2 cellular contexts compared by ENCODE assay signal in genomic region chr11:103086461-103086860, GRCh38.
TF ChIP-seq lines count a peak whose summit lies in the region.

No MANE protein-coding gene starts in this region.

TF ChIP-seq in IMR-90, 13 proteins besides CTCF, POLR2A, EP300 and RAD21:
- TF ChIP-seq MXI1 (IDR thresholded peaks at IDR 0.05; ENCODE audit: borderline replicate concordance, low read depth, low read length): no peak
- TF ChIP-seq ELK1 (IDR thresholded peaks at IDR 0.05; ENCODE audit: borderline replicate concordance, low read depth, low read length): no peak
- no peak for TF ChIP-seq CEBPB (IDR thresholded peaks at IDR 0.05; ENCODE audit: low read depth, low read length)
- no peak for TF ChIP-seq RCOR1 (IDR thresholded peaks at IDR 0.05; ENCODE audit: insufficient replicate concordance, low read length)
- no peak for TF ChIP-seq NFE2L2 (IDR thresholded peaks at IDR 0.05; ENCODE audit: low read depth, low read length)
- TF ChIP-seq BHLHE40 (IDR thresholded peaks at IDR 0.05; ENCODE audit: low read depth, low read length): no peak
- no peak for TF ChIP-seq RFX5 (IDR thresholded peaks at IDR 0.05; ENCODE audit: low read depth, low read length)
- TF ChIP-seq MAFK (IDR thresholded peaks at IDR 0.05; ENCODE audit: low read depth, low read length): no peak
- no peak for TF ChIP-seq FOS (IDR thresholded peaks at IDR 0.05; ENCODE audit: low read depth, low read length)
- TF ChIP-seq MAZ (IDR thresholded peaks at IDR 0.05; ENCODE audit: borderline replicate concordance, low read depth, low read length): no peak
- TF ChIP-seq CHD1 (IDR thresholded peaks at IDR 0.05; ENCODE audit: low read depth, low read length): no peak
- no peak for TF ChIP-seq SMC3 (IDR thresholded peaks at IDR 0.05; ENCODE audit: low read depth, low read length)
- TF ChIP-seq USF2 (IDR thresholded peaks at IDR 0.05; ENCODE audit: low read depth, low read length): no peak

TF ChIP-seq in GM12878, 131 proteins besides CTCF, POLR2A, EP300 and RAD21:
- no peak for TF ChIP-seq EED (IDR thresholded peaks at IDR 0.05; ENCODE audit: low read depth)
- no peak for TF ChIP-seq POLR2AphosphoS2 (IDR thresholded peaks at IDR 0.05; ENCODE audit: low read depth, low read length)
- no peak for TF ChIP-seq MEF2B (IDR thresholded peaks at IDR 0.05; ENCODE audit: partially characterized antibody, poor library complexity, severe bottlenecking)
- no peak for TF ChIP-seq SUZ12 (IDR thresholded peaks at IDR 0.05; ENCODE audit: unreplicated experiment)
- no peak for TF ChIP-seq CEBPB (IDR thresholded peaks at IDR 0.05; ENCODE audit: borderline replicate concordance in 1 of 2, low read depth in 2 of 2, low read length in 2 of 2)
- TF ChIP-seq BCL3 (IDR thresholded peaks at IDR 0.05; ENCODE audit: borderline replicate concordance, insufficient read depth, low read depth, low read length, poor library complexity, severe bottlenecking): no peak
- TF ChIP-seq SREBF1 (IDR thresholded peaks at IDR 0.05; ENCODE audit: low read length): no peak
- TF ChIP-seq TCF7 (IDR thresholded peaks at IDR 0.05; ENCODE audit: borderline replicate concordance): no peak
- no peak for TF ChIP-seq PML (IDR thresholded peaks at IDR 0.05; ENCODE audit: low read length)
- no peak for TF ChIP-seq RELB (IDR thresholded peaks at IDR 0.05; ENCODE audit: low read depth)
- TF ChIP-seq EGR1 (IDR thresholded peaks at IDR 0.05; ENCODE audit: borderline replicate concordance in 1 of 2, low read depth in 2 of 2, low read length in 2 of 2): no peak
- no peak for TF ChIP-seq GABPA (IDR thresholded peaks at IDR 0.05; ENCODE audit: low read depth)
- no peak for TF ChIP-seq EZH2 (IDR thresholded peaks at IDR 0.05; ENCODE audit: borderline replicate concordance, control insufficient read depth, low read depth, low read length)
- no peak for TF ChIP-seq SIX5 (IDR thresholded peaks at IDR 0.05; ENCODE audit: low read depth, low read length, severe bottlenecking)
- TF ChIP-seq HCFC1 (IDR thresholded peaks at IDR 0.05; ENCODE audit: low read length): no peak
- TF ChIP-seq MYC (IDR thresholded peaks at IDR 0.05; ENCODE audit: insufficient read depth, insufficient read length, insufficient replicate concordance, low read length, severe bottlenecking): no peak
- no peak for TF ChIP-seq NR2C1 (IDR thresholded peaks at IDR 0.05)
